10 cellular contexts compared by ENCODE assay signal in genomic region chr10:69846252-69847000, GRCh38. TPM values are rescaled to one million over a fixed set of nuclear protein-coding genes. Genes with fewer than 3 reads are reported as not detected.
DNase-seq lines count a peak whose midpoint lies in the region; ATAC-seq and TF ChIP-seq lines count a peak whose summit lies in the region.
"Had no signal": no experiment of that assay in that cellular context is flagged by ENCODE, and none has a peak within 500 bp of the region (broad histone marks: within the 10 kb centered on the region; RNA-seq: fewer than 3 reads in every experiment).

No MANE protein-coding gene starts in this region.

- H3K27me3 ChIP-seq in endodermal cell (ENCODE audit: control insufficient read depth, insufficient read depth, low read length, poor library complexity, severe bottlenecking) (no peaks in the 10 kb centered on the region), osteoblast (ENCODE audit: insufficient read depth, low read length) (no peaks in the 10 kb centered on the region)

- H3K27ac Mint-ChIP-seq in endodermal cell (peak overlapping the region; percentile 88), CD14-positive monocyte (no peak overlapping the region)

- WGBS in endodermal cell (ENCODE audit: insufficient coverage in 1 of 2, insufficient read length in 1 of 2), 2 experiments = 51 to 68% methylated on average over 6 to 16 of the region's 16 CpGs

- H3K4me3 Mint-ChIP-seq in endodermal cell (no peak overlapping the region), CD14-positive monocyte (peak overlapping the region in 1 of 2 donors; percentile 67)

- H3K4me1 ChIP-seq in endodermal cell (ENCODE audit: control insufficient read depth, insufficient read depth, low read length) = peaks cover 23% of the 10 kb centered on the region
- peaks cover 29% of the 10 kb centered on the region for H3K4me1 ChIP-seq in osteoblast (ENCODE audit: insufficient read depth, low read length)

- H3K36me3 Mint-ChIP-seq in endodermal cell (ENCODE audit: low read depth) (no peaks in the 10 kb centered on the region), CD14-positive monocyte (no peaks in the 10 kb centered on the region)

- H3K27ac ChIP-seq in endodermal cell (ENCODE audit: low read depth, low read length) (no peak overlapping the region), osteoblast (ENCODE audit: low read depth, low read length) (peak overlapping the region; percentile 39)

- H2AFZ ChIP-seq in osteoblast (ENCODE audit: low read length) = peak overlapping the region; percentile 77

- H3K9ac ChIP-seq in endodermal cell (ENCODE audit: extremely low read depth, low read length, poor library complexity, severe bottlenecking) = no peak overlapping the region

- H3K36me3 ChIP-seq in endodermal cell (ENCODE audit: control insufficient read depth, insufficient read depth, low read length) (no peaks in the 10 kb centered on the region), osteoblast (ENCODE audit: insufficient read depth, low read length) (no peaks in the 10 kb centered on the region)

- DNase-seq in DMS53 treated with DMSO at 0.1 percent for 48 hours (lab: John Stamatoyannopoulos, UW; ENCODE audit: unreplicated experiment) (peak; percentile 42), NCI-H510A treated with DMSO at 0.1 percent for 48 hours (lab: John Stamatoyannopoulos, UW) (peak; percentile 74), endodermal cell (peak; percentile 80), osteoblast (ENCODE audit: insufficient read length, low spot score, missing footprints) (no peak), CD14-positive monocyte (ENCODE audit: low spot score) (no peak), NCI-H1092 (lab: John Stamatoyannopoulos, UW) (no peak)
- DNase-seq: activated T-cell treated with anti-CD3 and anti-CD28 coated beads, Interleukin-2, amount 50 U/mL, for 48 hours; MV-4-11 had no signal

- no peaks in the 10 kb centered on the region for H3K27me3 Mint-ChIP-seq in endodermal cell (ENCODE audit: insufficient read depth)
- H3K27me3 Mint-ChIP-seq in CD14-positive monocyte (ENCODE audit: low read depth in 3 of 3) = peaks cover 5 to 23% (median 11%) of the 10 kb centered on the region in 3 donors

- H3K4me3 ChIP-seq in endodermal cell (ENCODE audit: low read length) = no peak overlapping the region
- no peak overlapping the region for H3K4me3 ChIP-seq in osteoblast (ENCODE audit: insufficient read depth, low read length)

- no peaks in the 10 kb centered on the region for H3K79me2 ChIP-seq in osteoblast (ENCODE audit: insufficient read depth, low read length)

- TF ChIP-seq CTCF in endodermal cell (conservative IDR thresholded peaks at IDR 0.05) = no peak
- no peak for TF ChIP-seq CTCF in osteoblast (IDR thresholded peaks at IDR 0.05; ENCODE audit: extremely low read depth, low read depth, low read length)
- no peak for TF ChIP-seq CTCF in CD14-positive monocyte (IDR thresholded peaks at IDR 0.05)

- ATAC-seq in GM18498 (IDR thresholded peaks at IDR 0.05; ENCODE audit: unreplicated experiment) = no peak
- no peak for ATAC-seq in GM21619 (IDR thresholded peaks at IDR 0.05; ENCODE audit: unreplicated experiment)

- peak overlapping the region; percentile 43 for H3K4me2 ChIP-seq in osteoblast (ENCODE audit: insufficient read depth, low read length)

- H3K9me3 Mint-ChIP-seq in endodermal cell = no peaks in the 10 kb centered on the region
- H3K9me3 Mint-ChIP-seq in CD14-positive monocyte = no peaks in the 10 kb centered on the region

- intact Hi-C loops in CD14-positive monocyte (cut with micrococcal nuclease) = no loop called here

- H3K4me1 Mint-ChIP-seq in endodermal cell = peaks cover 81% of the 10 kb centered on the region
- no peaks in the 10 kb centered on the region for H3K4me1 Mint-ChIP-seq in CD14-positive monocyte

- H4K20me1 ChIP-seq in osteoblast (ENCODE audit: insufficient read depth, low read length) = no peaks in the 10 kb centered on the region

- H3K9me3 ChIP-seq in endodermal cell (ENCODE audit: control insufficient read depth, low read length) (no peaks in the 10 kb centered on the region), osteoblast (ENCODE audit: low read depth, low read length) (no peaks in the 10 kb centered on the region)

RNA-seq across cellular contexts. Expression of gene COL13A1, which starts 44.7 kb away (rescaled TPM):
- total RNA-seq in endodermal cell (10 to 100 TPM; 15.9 to 20.7 TPM), osteoblast (1.1 and 1.8 TPM in 2 replicates)
- polyA plus RNA-seq in endodermal cell (2013, experiment 1 of 2) = 5.3 TPM
- 7.2 TPM for polyA plus RNA-seq in endodermal cell (2013, experiment 2 of 2)
- polyA plus RNA-seq in CD14-positive monocyte = not detected

Comparison
In these comparisons a context has a peak if more than half of its experiments do, and no peak if none do; other contexts are left out.
1. DNase-seq: peak in DMS53 treated with DMSO at 0.1 percent for 48 hours (single experiment), NCI-H510A treated with DMSO at 0.1 percent for 48 hours (single experiment) and endodermal cell (single experiment); none in osteoblast (single experiment), CD14-positive monocyte (single experiment) and NCI-H1092 (single experiment).